1 cellular context compared by ENCODE assay signal in the genomic region with DNA sequence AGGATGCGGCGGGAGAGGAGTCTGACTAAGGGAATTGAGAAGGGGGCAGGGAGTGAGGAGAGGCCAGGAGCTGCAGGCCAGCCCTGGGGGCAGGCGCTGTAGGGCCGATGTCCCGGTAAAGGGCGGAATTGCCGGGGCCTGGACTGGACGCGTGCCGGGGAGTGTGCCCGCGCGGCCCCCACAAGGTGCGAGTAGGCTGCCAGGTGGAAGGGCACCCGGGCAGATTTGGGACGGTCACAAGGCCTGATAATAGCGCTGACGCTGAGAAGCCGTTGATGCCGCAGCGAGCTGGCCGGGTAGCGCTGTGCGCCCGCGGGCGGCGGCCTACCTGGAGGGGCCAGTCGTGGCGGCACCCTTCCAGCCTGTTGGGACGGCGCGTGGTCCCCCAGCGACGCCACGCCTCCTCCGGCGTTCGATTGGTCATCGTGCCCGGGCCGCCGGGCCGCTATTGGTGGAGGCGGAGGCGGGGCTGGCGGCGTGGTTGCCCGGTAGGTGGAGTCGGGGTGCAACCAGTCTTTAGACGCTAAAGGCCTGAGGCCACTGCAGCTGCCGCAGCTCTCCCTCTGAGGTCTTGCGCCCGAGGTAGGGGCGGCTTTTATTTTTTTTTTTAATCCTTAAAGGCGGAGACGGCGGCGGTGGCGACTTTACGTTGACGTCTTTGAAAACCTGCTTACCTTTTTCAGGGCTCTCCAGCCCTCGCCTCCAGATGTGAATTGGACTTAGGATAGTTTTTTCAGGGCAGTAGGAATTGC.
TF ChIP-seq lines count a peak whose summit lies in the region.

No MANE protein-coding gene starts in this region.

TF ChIP-seq in K562, 482 proteins besides CTCF, POLR2A, EP300 and RAD21 (continued from another document and continues in another):
- TF ChIP-seq, protein P1, sequence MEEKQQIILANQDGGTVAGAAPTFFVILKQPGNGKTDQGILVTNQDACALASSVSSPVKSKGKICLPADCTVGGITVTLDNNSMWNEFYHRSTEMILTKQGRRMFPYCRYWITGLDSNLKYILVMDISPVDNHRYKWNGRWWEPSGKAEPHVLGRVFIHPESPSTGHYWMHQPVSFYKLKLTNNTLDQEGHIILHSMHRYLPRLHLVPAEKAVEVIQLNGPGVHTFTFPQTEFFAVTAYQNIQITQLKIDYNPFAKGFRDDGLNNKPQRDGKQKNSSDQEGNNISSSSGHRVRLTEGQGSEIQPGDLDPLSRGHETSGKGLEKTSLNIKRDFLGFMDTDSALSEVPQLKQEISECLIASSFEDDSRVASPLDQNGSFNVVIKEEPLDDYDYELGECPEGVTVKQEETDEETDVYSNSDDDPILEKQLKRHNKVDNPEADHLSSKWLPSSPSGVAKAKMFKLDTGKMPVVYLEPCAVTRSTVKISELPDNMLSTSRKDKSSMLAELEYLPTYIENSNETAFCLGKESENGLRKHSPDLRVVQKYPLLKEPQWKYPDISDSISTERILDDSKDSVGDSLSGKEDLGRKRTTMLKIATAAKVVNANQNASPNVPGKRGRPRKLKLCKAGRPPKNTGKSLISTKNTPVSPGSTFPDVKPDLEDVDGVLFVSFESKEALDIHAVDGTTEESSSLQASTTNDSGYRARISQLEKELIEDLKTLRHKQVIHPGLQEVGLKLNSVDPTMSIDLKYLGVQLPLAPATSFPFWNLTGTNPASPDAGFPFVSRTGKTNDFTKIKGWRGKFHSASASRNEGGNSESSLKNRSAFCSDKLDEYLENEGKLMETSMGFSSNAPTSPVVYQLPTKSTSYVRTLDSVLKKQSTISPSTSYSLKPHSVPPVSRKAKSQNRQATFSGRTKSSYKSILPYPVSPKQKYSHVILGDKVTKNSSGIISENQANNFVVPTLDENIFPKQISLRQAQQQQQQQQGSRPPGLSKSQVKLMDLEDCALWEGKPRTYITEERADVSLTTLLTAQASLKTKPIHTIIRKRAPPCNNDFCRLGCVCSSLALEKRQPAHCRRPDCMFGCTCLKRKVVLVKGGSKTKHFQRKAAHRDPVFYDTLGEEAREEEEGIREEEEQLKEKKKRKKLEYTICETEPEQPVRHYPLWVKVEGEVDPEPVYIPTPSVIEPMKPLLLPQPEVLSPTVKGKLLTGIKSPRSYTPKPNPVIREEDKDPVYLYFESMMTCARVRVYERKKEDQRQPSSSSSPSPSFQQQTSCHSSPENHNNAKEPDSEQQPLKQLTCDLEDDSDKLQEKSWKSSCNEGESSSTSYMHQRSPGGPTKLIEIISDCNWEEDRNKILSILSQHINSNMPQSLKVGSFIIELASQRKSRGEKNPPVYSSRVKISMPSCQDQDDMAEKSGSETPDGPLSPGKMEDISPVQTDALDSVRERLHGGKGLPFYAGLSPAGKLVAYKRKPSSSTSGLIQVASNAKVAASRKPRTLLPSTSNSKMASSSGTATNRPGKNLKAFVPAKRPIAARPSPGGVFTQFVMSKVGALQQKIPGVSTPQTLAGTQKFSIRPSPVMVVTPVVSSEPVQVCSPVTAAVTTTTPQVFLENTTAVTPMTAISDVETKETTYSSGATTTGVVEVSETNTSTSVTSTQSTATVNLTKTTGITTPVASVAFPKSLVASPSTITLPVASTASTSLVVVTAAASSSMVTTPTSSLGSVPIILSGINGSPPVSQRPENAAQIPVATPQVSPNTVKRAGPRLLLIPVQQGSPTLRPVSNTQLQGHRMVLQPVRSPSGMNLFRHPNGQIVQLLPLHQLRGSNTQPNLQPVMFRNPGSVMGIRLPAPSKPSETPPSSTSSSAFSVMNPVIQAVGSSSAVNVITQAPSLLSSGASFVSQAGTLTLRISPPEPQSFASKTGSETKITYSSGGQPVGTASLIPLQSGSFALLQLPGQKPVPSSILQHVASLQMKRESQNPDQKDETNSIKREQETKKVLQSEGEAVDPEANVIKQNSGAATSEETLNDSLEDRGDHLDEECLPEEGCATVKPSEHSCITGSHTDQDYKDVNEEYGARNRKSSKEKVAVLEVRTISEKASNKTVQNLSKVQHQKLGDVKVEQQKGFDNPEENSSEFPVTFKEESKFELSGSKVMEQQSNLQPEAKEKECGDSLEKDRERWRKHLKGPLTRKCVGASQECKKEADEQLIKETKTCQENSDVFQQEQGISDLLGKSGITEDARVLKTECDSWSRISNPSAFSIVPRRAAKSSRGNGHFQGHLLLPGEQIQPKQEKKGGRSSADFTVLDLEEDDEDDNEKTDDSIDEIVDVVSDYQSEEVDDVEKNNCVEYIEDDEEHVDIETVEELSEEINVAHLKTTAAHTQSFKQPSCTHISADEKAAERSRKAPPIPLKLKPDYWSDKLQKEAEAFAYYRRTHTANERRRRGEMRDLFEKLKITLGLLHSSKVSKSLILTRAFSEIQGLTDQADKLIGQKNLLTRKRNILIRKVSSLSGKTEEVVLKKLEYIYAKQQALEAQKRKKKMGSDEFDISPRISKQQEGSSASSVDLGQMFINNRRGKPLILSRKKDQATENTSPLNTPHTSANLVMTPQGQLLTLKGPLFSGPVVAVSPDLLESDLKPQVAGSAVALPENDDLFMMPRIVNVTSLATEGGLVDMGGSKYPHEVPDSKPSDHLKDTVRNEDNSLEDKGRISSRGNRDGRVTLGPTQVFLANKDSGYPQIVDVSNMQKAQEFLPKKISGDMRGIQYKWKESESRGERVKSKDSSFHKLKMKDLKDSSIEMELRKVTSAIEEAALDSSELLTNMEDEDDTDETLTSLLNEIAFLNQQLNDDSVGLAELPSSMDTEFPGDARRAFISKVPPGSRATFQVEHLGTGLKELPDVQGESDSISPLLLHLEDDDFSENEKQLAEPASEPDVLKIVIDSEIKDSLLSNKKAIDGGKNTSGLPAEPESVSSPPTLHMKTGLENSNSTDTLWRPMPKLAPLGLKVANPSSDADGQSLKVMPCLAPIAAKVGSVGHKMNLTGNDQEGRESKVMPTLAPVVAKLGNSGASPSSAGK (IDR thresholded peaks at IDR 0.05): peak; percentile 83
- TF ChIP-seq DACH1 (IDR thresholded peaks at IDR 0.05; ENCODE audit: partially characterized antibody) (no peak), U2AF2 (optimal IDR thresholded peaks at IDR 0.05; ENCODE audit: low read depth, low read length) (no peak), XRCC4 (IDR thresholded peaks at IDR 0.05; ENCODE audit: extremely low read depth, insufficient read depth, insufficient read length) (no peak), ETV6 (IDR thresholded peaks at IDR 0.05; ENCODE audit: borderline replicate concordance in 1 of 2, low read depth in 2 of 2, low read length in 1 of 2) (no peak), ETV6 (CRISPR knock-in tag; IDR thresholded peaks at IDR 0.05; ENCODE audit: borderline replicate concordance) (peak; percentile 88), RNF2 (IDR thresholded peaks at IDR 0.05) (peak; percentile 44; the same call in 1 of the 2 replicates), POLR2G (IDR thresholded peaks at IDR 0.05; ENCODE audit: low read depth, low read length) (peak; percentile 89), JUNB (CRISPR knock-in tag; conservative IDR thresholded peaks at IDR 0.05) (no peak), RFX1 (IDR thresholded peaks at IDR 0.05) (no peak), NCOA4 (IDR thresholded peaks at IDR 0.05; ENCODE audit: partially characterized antibody) (no peak), PRMT5 (CRISPR knock-in tag; IDR thresholded peaks at IDR 0.05) (no peak), ZNF766 (CRISPR knock-in tag; conservative IDR thresholded peaks at IDR 0.05) (no peak), EGR1 (conservative IDR thresholded peaks at IDR 0.05) (0 out of 2 replicates have a peak, but pooled peaks have one; percentile 32), ELF4 (CRISPR knock-in tag; IDR thresholded peaks at IDR 0.05) (0 out of 2 replicates have a peak, but pooled peaks have one; percentile 12), GTF2F1 (IDR thresholded peaks at IDR 0.05; ENCODE audit: low read depth, low read length) (peak; percentile 72; the same call in 1 of the 2 replicates), RFX5 (IDR thresholded peaks at IDR 0.05; ENCODE audit: low read depth, low read length) (no peak), GTF2A2 (tag; IDR thresholded peaks at IDR 0.05) (no peak), TRIM24 (IDR thresholded peaks at IDR 0.05) (no peak), FOXA3 (CRISPR knock-in tag; conservative IDR thresholded peaks at IDR 0.05 in 1 of 2, IDR thresholded peaks at IDR 0.05 in 1 of 2) (peak in 1 of 2 experiments; percentile 53; a peak in 2 of 4 replicates), ZC3H8 (IDR thresholded peaks at IDR 0.05) (no peak)
- TF ChIP-seq, protein P2, sequence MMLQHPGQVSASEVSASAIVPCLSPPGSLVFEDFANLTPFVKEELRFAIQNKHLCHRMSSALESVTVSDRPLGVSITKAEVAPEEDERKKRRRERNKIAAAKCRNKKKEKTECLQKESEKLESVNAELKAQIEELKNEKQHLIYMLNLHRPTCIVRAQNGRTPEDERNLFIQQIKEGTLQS (IDR thresholded peaks at IDR 0.05): no peak
- TF ChIP-seq, protein P2 (CRISPR knock-in tag; conservative IDR thresholded peaks at IDR 0.05): no peak
- TF ChIP-seq, protein P3, sequence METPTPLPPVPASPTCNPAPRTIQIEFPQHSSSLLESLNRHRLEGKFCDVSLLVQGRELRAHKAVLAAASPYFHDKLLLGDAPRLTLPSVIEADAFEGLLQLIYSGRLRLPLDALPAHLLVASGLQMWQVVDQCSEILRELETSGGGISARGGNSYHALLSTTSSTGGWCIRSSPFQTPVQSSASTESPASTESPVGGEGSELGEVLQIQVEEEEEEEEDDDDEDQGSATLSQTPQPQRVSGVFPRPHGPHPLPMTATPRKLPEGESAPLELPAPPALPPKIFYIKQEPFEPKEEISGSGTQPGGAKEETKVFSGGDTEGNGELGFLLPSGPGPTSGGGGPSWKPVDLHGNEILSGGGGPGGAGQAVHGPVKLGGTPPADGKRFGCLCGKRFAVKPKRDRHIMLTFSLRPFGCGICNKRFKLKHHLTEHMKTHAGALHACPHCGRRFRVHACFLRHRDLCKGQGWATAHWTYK (CRISPR knock-in tag; IDR thresholded peaks at IDR 0.05): peak; percentile 50
- TF ChIP-seq, protein P4, sequence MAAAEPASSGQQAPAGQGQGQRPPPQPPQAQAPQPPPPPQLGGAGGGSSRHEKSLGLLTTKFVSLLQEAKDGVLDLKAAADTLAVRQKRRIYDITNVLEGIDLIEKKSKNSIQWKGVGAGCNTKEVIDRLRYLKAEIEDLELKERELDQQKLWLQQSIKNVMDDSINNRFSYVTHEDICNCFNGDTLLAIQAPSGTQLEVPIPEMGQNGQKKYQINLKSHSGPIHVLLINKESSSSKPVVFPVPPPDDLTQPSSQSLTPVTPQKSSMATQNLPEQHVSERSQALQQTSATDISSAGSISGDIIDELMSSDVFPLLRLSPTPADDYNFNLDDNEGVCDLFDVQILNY (CRISPR knock-in tag; IDR thresholded peaks at IDR 0.05): 0 out of 2 replicates have a peak, but pooled peaks have one; percentile 25
- TF ChIP-seq, protein P5, sequence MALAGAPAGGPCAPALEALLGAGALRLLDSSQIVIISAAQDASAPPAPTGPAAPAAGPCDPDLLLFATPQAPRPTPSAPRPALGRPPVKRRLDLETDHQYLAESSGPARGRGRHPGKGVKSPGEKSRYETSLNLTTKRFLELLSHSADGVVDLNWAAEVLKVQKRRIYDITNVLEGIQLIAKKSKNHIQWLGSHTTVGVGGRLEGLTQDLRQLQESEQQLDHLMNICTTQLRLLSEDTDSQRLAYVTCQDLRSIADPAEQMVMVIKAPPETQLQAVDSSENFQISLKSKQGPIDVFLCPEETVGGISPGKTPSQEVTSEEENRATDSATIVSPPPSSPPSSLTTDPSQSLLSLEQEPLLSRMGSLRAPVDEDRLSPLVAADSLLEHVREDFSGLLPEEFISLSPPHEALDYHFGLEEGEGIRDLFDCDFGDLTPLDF (CRISPR knock-in tag; IDR thresholded peaks at IDR 0.05): no peak; the same call in 1 of the 2 replicates
- TF ChIP-seq, protein P6, sequence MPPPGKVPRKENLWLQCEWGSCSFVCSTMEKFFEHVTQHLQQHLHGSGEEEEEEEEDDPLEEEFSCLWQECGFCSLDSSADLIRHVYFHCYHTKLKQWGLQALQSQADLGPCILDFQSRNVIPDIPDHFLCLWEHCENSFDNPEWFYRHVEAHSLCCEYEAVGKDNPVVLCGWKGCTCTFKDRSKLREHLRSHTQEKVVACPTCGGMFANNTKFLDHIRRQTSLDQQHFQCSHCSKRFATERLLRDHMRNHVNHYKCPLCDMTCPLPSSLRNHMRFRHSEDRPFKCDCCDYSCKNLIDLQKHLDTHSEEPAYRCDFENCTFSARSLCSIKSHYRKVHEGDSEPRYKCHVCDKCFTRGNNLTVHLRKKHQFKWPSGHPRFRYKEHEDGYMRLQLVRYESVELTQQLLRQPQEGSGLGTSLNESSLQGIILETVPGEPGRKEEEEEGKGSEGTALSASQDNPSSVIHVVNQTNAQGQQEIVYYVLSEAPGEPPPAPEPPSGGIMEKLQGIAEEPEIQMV (tag; conservative IDR thresholded peaks at IDR 0.05; ENCODE audit: low read depth): no peak
- TF ChIP-seq, protein P7, sequence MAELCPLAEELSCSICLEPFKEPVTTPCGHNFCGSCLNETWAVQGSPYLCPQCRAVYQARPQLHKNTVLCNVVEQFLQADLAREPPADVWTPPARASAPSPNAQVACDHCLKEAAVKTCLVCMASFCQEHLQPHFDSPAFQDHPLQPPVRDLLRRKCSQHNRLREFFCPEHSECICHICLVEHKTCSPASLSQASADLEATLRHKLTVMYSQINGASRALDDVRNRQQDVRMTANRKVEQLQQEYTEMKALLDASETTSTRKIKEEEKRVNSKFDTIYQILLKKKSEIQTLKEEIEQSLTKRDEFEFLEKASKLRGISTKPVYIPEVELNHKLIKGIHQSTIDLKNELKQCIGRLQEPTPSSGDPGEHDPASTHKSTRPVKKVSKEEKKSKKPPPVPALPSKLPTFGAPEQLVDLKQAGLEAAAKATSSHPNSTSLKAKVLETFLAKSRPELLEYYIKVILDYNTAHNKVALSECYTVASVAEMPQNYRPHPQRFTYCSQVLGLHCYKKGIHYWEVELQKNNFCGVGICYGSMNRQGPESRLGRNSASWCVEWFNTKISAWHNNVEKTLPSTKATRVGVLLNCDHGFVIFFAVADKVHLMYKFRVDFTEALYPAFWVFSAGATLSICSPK (IDR thresholded peaks at IDR 0.05; ENCODE audit: borderline replicate concordance): no peak
